In the genomic region with DNA sequence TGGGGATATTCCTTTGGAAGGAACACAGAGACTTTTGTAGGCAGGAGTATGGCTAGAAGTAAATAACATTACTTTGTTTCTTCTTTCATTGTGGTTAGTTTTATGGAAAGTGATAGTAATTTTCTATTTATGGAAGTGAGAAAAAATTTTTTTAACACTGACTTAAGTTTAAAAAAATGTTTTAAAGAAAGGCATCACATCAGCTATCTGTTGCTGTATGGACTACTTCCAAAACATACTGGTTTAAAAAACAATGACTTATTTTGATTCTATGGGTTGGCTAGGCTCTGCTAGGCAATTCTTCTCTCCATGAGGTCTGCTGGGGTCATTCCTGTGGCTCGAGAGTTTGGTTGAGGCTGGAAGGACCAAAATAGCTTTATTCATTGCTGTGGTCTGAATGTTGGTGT, we compare ENCODE assay signal across 16 cellular contexts. TPM values are rescaled to one million over a fixed set of nuclear protein-coding genes. Genes with fewer than 3 reads are reported as not detected.
DNase-seq lines count a peak whose midpoint lies in the region; ATAC-seq and TF ChIP-seq lines count a peak whose summit lies in the region.
"Had no signal": no experiment of that assay in that cellular context is flagged by ENCODE, and none has a peak within 500 bp of the region (broad histone marks: within the 10 kb centered on the region; RNA-seq: fewer than 3 reads in every experiment).

No MANE protein-coding gene starts in this region.

- peaks cover 0 to 51% (median 41%) of the 10 kb centered on the region in 4 donors for H3K4me1 ChIP-seq in sigmoid colon

- H3K9me3 ChIP-seq in sigmoid colon: no peaks in the 10 kb centered on the region
- H3K9me3 ChIP-seq: gastrocnemius medialis, pancreas had no signal

- no peaks in the 10 kb centered on the region for H3K36me3 ChIP-seq in sigmoid colon
- H3K36me3 ChIP-seq: gastrocnemius medialis, pancreas had no signal

- TF ChIP-seq POLR2A in sigmoid colon (IDR thresholded peaks at IDR 0.05): no peak

- 60 to 79% methylated on average over 1 of the region's 1 CpG for WGBS in sigmoid colon, 2 donors

- no peak for TF ChIP-seq EP300 in sigmoid colon (IDR thresholded peaks at IDR 0.05)

- peak; percentile 78 for DNase-seq in EL
- peak; percentile 91 for DNase-seq in choroid plexus epithelial cell (ENCODE audit: low read depth)
- no peak for DNase-seq in sigmoid colon
- DNase-seq in HuH-7 (ENCODE audit: low spot score): no peak
- DNase-seq: activated B cell treated with CpG ODN at 0.5 μM for 24 hours; activated T-cell treated with anti-CD3 and anti-CD28 coated beads, Interleukin-2, amount 50 U/mL, for 24 hours; caudate nucleus; CD8-positive, alpha-beta memory T cell; gastrocnemius medialis; left ventricle myocardium superior; pancreas; stimulated activated CD4-positive, alpha-beta T cell treated with anti-CD3 and anti-CD28 coated beads, Interleukin-4, amount 100 ng/mL, for 24 hours had no signal

- intact Hi-C loops in sigmoid colon (cut with DNase I): loop anchor here (5.0 kb wide), 1 partner anchor 153 kb away; no protein-coding TSS in a partner anchor

- ATAC-seq in HG03354 (IDR thresholded peaks at IDR 0.05; ENCODE audit: poor library complexity, severe bottlenecking, unreplicated experiment) (peak; percentile 53), HG03045 (IDR thresholded peaks at IDR 0.05; ENCODE audit: unreplicated experiment) (no peak), GM19328 (IDR thresholded peaks at IDR 0.05; ENCODE audit: unreplicated experiment) (no peak), GM19463 (IDR thresholded peaks at IDR 0.05; ENCODE audit: unreplicated experiment) (no peak)
- ATAC-seq: gastrocnemius medialis, left ventricle myocardium superior, pancreas had no signal

- H3K4me3 ChIP-seq in choroid plexus epithelial cell (ENCODE audit: low read depth, low read length): no peak overlapping the region
- H3K4me3 ChIP-seq in sigmoid colon: no peak overlapping the region
- H3K4me3 ChIP-seq: gastrocnemius medialis, pancreas had no signal

- no peak for TF ChIP-seq CTCF in choroid plexus epithelial cell (conservative IDR thresholded peaks at IDR 0.05; ENCODE audit: low read depth, low read length)
- no peak for TF ChIP-seq CTCF in sigmoid colon (IDR thresholded peaks at IDR 0.05)

- peak overlapping the region in 3 of 4 donors; percentile 69 to 81 (median 76) for H3K27ac ChIP-seq in sigmoid colon
- H3K27ac ChIP-seq: gastrocnemius medialis, pancreas had no signal

- H3K27me3 ChIP-seq in sigmoid colon: no peaks in the 10 kb centered on the region
- H3K27me3 ChIP-seq: gastrocnemius medialis, pancreas had no signal

RNA-seq across cellular contexts. Expression of gene SLC38A2, which starts 31.7 kb away (rescaled TPM):
- total RNA-seq in sigmoid colon: 100 to 1,000 TPM; 234 to 299 (median 263) TPM
- 10 to 100 TPM; 17.6 to 69.4 (median 19.2) TPM for polyA plus RNA-seq in sigmoid colon

Comparison
In these comparisons a context has a peak if more than half of its experiments do, and no peak if none do; other contexts are left out.
1. DNase-seq: peak in EL (single experiment) and choroid plexus epithelial cell (single experiment); none in sigmoid colon (single experiment) and HuH-7 (single experiment).